21 cellular contexts compared by ENCODE assay signal in genomic region chr2:4522498-4523421, GRCh38.
DNase-seq lines count a peak whose midpoint lies in the region; ATAC-seq, FAIRE-seq and TF ChIP-seq lines count a peak whose summit lies in the region.
"Had no signal": no experiment of that assay in that cellular context is flagged by ENCODE, and none has a peak within 500 bp of the region (broad histone marks: within the 10 kb centered on the region; RNA-seq: fewer than 3 reads in every experiment).

No MANE protein-coding gene starts in this region.

- H3K4me2 ChIP-seq in A549 (no peak overlapping the region), GM23338 (no peak overlapping the region), neural progenitor cell (no peak overlapping the region)

- H3K9me3 Mint-ChIP-seq in GM23338, result peaks cover 53% of the 10 kb centered on the region
- H3K9me3 Mint-ChIP-seq in neural progenitor cell, result no peaks in the 10 kb centered on the region
- H3K9me3 Mint-ChIP-seq in activated CD8-positive, alpha-beta memory T cell treated with anti-CD3 and anti-CD28 coated beads, Interleukin-2, amount 10 ng/mL, durations not matched to agents 7 days and 5 days (ENCODE audit: low read depth), result peaks cover 10% of the 10 kb centered on the region

- no peak for TF ChIP-seq RAD21 in A549 (conservative IDR thresholded peaks at IDR 0.05 in 1 of 2, IDR thresholded peaks at IDR 0.05 in 1 of 2)

- no peak for FAIRE-seq in A549 (lab: Jason Lieb, UNC)
- FAIRE-seq: GM12892, GM18507, HTR-8/SVneo had no signal

- TF ChIP-seq EP300 in A549 (IDR thresholded peaks at IDR 0.05), result no peak

- ATAC-seq in A549 (no peak), GM23338 (no peak), upper lobe of right lung (peak; percentile 14)
- ATAC-seq in activated CD8-positive, alpha-beta memory T cell treated with anti-CD3 and anti-CD28 coated beads, Interleukin-2, amount 10 ng/mL, durations not matched to agents 7 days and 5 days, result no peak
- ATAC-seq: HCT116 had no signal

- 10% methylated on average over 15 of the region's 15 CpGs for WGBS in A549 (ENCODE audit: missing lambda C conversion rate)

- H3K4me3 ChIP-seq in A549, result no peak overlapping the region
- no peak overlapping the region for H3K4me3 ChIP-seq in GM23338
- H3K4me3 ChIP-seq in neural progenitor cell, result no peak overlapping the region
- no peak overlapping the region for H3K4me3 ChIP-seq in upper lobe of right lung
- H3K4me3 ChIP-seq: GM23248 had no signal

- no peaks in the 10 kb centered on the region for H4K20me1 ChIP-seq in GM23338 (replicated peaks; ENCODE audit: insufficient read depth)
- H4K20me1 ChIP-seq in neural progenitor cell (ENCODE audit: low read depth), result no peaks in the 10 kb centered on the region

- no peaks in the 10 kb centered on the region for H3K27me3 ChIP-seq in GM23338 (ENCODE audit: insufficient read depth)
- no peaks in the 10 kb centered on the region for H3K27me3 ChIP-seq in neural progenitor cell
- H3K27me3 ChIP-seq in upper lobe of right lung, result no peaks in the 10 kb centered on the region
- H3K27me3 ChIP-seq: BE2C had no signal

- intact Hi-C loops in upper lobe of right lung (cut with DNase I), result no loop called here

- no peaks in the 10 kb centered on the region for H3K4me1 ChIP-seq in A549
- H3K4me1 ChIP-seq in GM23338 (ENCODE audit: insufficient read depth), result no peaks in the 10 kb centered on the region
- H3K4me1 ChIP-seq in neural progenitor cell, result peaks cover 8% of the 10 kb centered on the region
- no peaks in the 10 kb centered on the region for H3K4me1 ChIP-seq in upper lobe of right lung
- H3K4me1 ChIP-seq: BE2C had no signal

- H3K9me2 ChIP-seq in GM23338 (ENCODE audit: insufficient read depth), result no peaks in the 10 kb centered on the region

- H3F3A ChIP-seq in GM23338 (replicated peaks; ENCODE audit: low read depth) (no peaks in the 10 kb centered on the region), neural progenitor cell (ENCODE audit: low read depth) (no peaks in the 10 kb centered on the region)

- TF ChIP-seq POLR2A in A549 (IDR thresholded peaks at IDR 0.05; ENCODE audit: low read length) (0 out of 2 replicates have a peak, but pooled peaks have one; percentile 16), erythroblast (IDR thresholded peaks at IDR 0.05; ENCODE audit: low read length) (no peak)

- H3K4me1 Mint-ChIP-seq in GM23338, result no peaks in the 10 kb centered on the region
- H3K4me1 Mint-ChIP-seq in neural progenitor cell, result no peaks in the 10 kb centered on the region
- H3K4me1 Mint-ChIP-seq in activated CD8-positive, alpha-beta memory T cell treated with anti-CD3 and anti-CD28 coated beads, Interleukin-2, amount 10 ng/mL, durations not matched to agents 7 days and 5 days, result no peaks in the 10 kb centered on the region
- H3K4me1 Mint-ChIP-seq: CD4-positive, alpha-beta memory T cell had no signal

- H3K27me3 Mint-ChIP-seq in GM23338 (ENCODE audit: insufficient read depth, low read depth, poor library complexity) (peaks cover 1% of the 10 kb centered on the region), neural progenitor cell (ENCODE audit: insufficient read depth, low read depth) (no peaks in the 10 kb centered on the region)
- H3K27me3 Mint-ChIP-seq in activated CD8-positive, alpha-beta memory T cell treated with anti-CD3 and anti-CD28 coated beads, Interleukin-2, amount 10 ng/mL, durations not matched to agents 7 days and 5 days, result no peaks in the 10 kb centered on the region
- H3K27me3 Mint-ChIP-seq: CD4-positive, alpha-beta memory T cell had no signal

- H3K4me3 Mint-ChIP-seq in GM23338 (no peak overlapping the region), neural progenitor cell (no peak overlapping the region)
- no peak overlapping the region for H3K4me3 Mint-ChIP-seq in activated CD8-positive, alpha-beta memory T cell treated with anti-CD3 and anti-CD28 coated beads, Interleukin-2, amount 10 ng/mL, durations not matched to agents 7 days and 5 days
- H3K4me3 Mint-ChIP-seq: CD4-positive, alpha-beta memory T cell; HFFc6 had no signal

- H2AFZ ChIP-seq in GM23338 (peak overlapping the region; percentile 77; the same call in 1 of the 2 replicates), neural progenitor cell (replicated peaks) (peak overlapping the region; percentile 40)
- H2AFZ ChIP-seq: GM23248 had no signal

- TF ChIP-seq CTCF in A549 (IDR thresholded peaks at IDR 0.05), result no peak
- TF ChIP-seq CTCF in GM23338 (conservative IDR thresholded peaks at IDR 0.05; ENCODE audit: low read depth in 2 of 2), result no peak
- no peak for TF ChIP-seq CTCF in neural progenitor cell (IDR thresholded peaks at IDR 0.05)
- TF ChIP-seq CTCF in upper lobe of right lung (IDR thresholded peaks at IDR 0.05), result no peak

- no peak overlapping the region for H3K9ac ChIP-seq in neural progenitor cell
- H3K9ac ChIP-seq: GM23248 had no signal

- H3K79me2 ChIP-seq in GM23338 (replicated peaks; ENCODE audit: insufficient read depth) (no peaks in the 10 kb centered on the region), neural progenitor cell (ENCODE audit: low read depth) (no peaks in the 10 kb centered on the region)

- H3K9me3 ChIP-seq in A549, result peaks cover 4% of the 10 kb centered on the region; the same call in 2 of the 3 replicates
- no peaks in the 10 kb centered on the region for H3K9me3 ChIP-seq in neural progenitor cell (ENCODE audit: low read depth)
- H3K9me3 ChIP-seq in upper lobe of right lung, result no peaks in the 10 kb centered on the region
- H3K9me3 ChIP-seq: BE2C had no signal

- no peak overlapping the region for H3K27ac ChIP-seq in A549
- no peak overlapping the region for H3K27ac ChIP-seq in GM23338 (ENCODE audit: low read depth)
- H3K27ac ChIP-seq in neural progenitor cell, result no peak overlapping the region
- no peak overlapping the region for H3K27ac ChIP-seq in upper lobe of right lung
- H3K27ac ChIP-seq: GM23248 had no signal

- H3K36me3 Mint-ChIP-seq in GM23338 (ENCODE audit: low read depth), result no peaks in the 10 kb centered on the region
- no peaks in the 10 kb centered on the region for H3K36me3 Mint-ChIP-seq in neural progenitor cell
- H3K36me3 Mint-ChIP-seq in activated CD8-positive, alpha-beta memory T cell treated with anti-CD3 and anti-CD28 coated beads, Interleukin-2, amount 10 ng/mL, durations not matched to agents 7 days and 5 days, result no peaks in the 10 kb centered on the region
- H3K36me3 Mint-ChIP-seq: CD4-positive, alpha-beta memory T cell had no signal

- POLR2A ChIA-PET in A549 (lab: Yijun Ruan, JAX), result no interaction called here

- H3K27ac Mint-ChIP-seq in GM23338 (no peak overlapping the region), neural progenitor cell (no peak overlapping the region)
- no peak overlapping the region for H3K27ac Mint-ChIP-seq in activated CD8-positive, alpha-beta memory T cell treated with anti-CD3 and anti-CD28 coated beads, Interleukin-2, amount 10 ng/mL, durations not matched to agents 7 days and 5 days
- H3K27ac Mint-ChIP-seq: CD4-positive, alpha-beta memory T cell; HFFc6 had no signal

- CTCF ChIA-PET in A549 (lab: Yijun Ruan, JAX), result no interaction called here
- CTCF ChIA-PET in activated CD8-positive, alpha-beta memory T cell treated with anti-CD3 and anti-CD28 coated beads, Interleukin-2, amount 10 ng/mL, durations not matched to agents 7 days and 5 days (lab: Charles Lee), result no interaction called here

- DNase-seq in A549 (ENCODE audit: low read depth in 1 of 2, low spot score in 1 of 2) (no peak), GM23338 (ENCODE audit: low spot score) (no peak), neural progenitor cell (ENCODE audit: low spot score) (no peak), upper lobe of right lung (no peak), erythroblast (lab: John Stamatoyannopoulos, UW) (no peak)
- DNase-seq in activated CD8-positive, alpha-beta memory T cell treated with anti-CD3 and anti-CD28 coated beads, Interleukin-2, amount 10 ng/mL, durations not matched to agents 7 days and 5 days, result no peak
- DNase-seq: ACHN; BE2C; C1 segment of cervical spinal cord; CD4-positive, alpha-beta memory T cell; DMS153; DMS79; GDM1; GM23248; H7; HFFc6; IMR-90 had no signal

- H3K36me3 ChIP-seq in GM23338 (ENCODE audit: insufficient read depth) (no peaks in the 10 kb centered on the region), neural progenitor cell (no peaks in the 10 kb centered on the region), upper lobe of right lung (no peaks in the 10 kb centered on the region)
- H3K36me3 ChIP-seq: BE2C had no signal

TF ChIP-seq in A549, 52 proteins besides CTCF, POLR2A, EP300 and RAD21 (continues in another document):
- no peak for TF ChIP-seq FOSB (CRISPR knock-in tag; IDR thresholded peaks at IDR 0.05)
- TF ChIP-seq FOSL2 (IDR thresholded peaks at IDR 0.05), result no peak
- no peak for TF ChIP-seq FOSL2 (CRISPR knock-in tag; IDR thresholded peaks at IDR 0.05)

TF ChIP-seq in GM23338, 12 proteins besides CTCF, POLR2A, EP300 and RAD21 (continues in another document):
- no peak for TF ChIP-seq CREB1 (CRISPR knock-in tag; IDR thresholded peaks at IDR 0.05; ENCODE audit: low read depth)
- no peak for TF ChIP-seq ETS1 (IDR thresholded peaks at IDR 0.05)
- TF ChIP-seq ZNF114 (CRISPR knock-in tag; IDR thresholded peaks at IDR 0.05), result no peak
